ENCODE assay signal across 24 cellular contexts in genomic region chr21:27550258-27550657, GRCh38.
A peak's percentile ranks its signal among the peaks of the same experiment; 100 is the strongest.
DNase-seq lines count a peak whose midpoint lies in the region; ATAC-seq, FAIRE-seq and TF ChIP-seq lines count a peak whose summit lies in the region.
"Had no signal": no experiment of that assay in that cellular context is flagged by ENCODE, and none has a peak within 500 bp of the region (broad histone marks: within the 10 kb centered on the region; RNA-seq: fewer than 3 reads in every experiment).

No MANE protein-coding gene starts in this region.

- no peaks in the 10 kb centered on the region for H3K36me3 Mint-ChIP-seq in stimulated activated memory B cell treated with anti-CD40 and anti-IgM and Interleukin-4, amounts not matched to agents 10 μg/mL and 1 μg/mL and 100 μg/mL, for 72 hours
- H3K36me3 Mint-ChIP-seq: CD4-positive, CD25-positive, alpha-beta regulatory T cell; IgD-negative memory B cell had no signal

- DNase-seq in NCI-H1092 treated with DMSO at 0.1 percent for 48 hours (lab: John Stamatoyannopoulos, UW) (peak; percentile 7), NCI-H1092 (lab: John Stamatoyannopoulos, UW) (no peak), H54 (ENCODE audit: insufficient read length, low spot score) (no peak), body of pancreas (no peak), retina (no peak)
- DNase-seq: CD4-positive, CD25-positive, alpha-beta regulatory T cell; DMS153; GM23248; HFFc6; NCI-H1048; NCI-H146; NCI-H1930; NCI-H2107; NCI-H524 treated with DMSO at 0.1 percent for 48 hours; NCI-H774; PC-9; SK-N-SH; SW 1271 had no signal

- no peak for TF ChIP-seq CTCF in body of pancreas (IDR thresholded peaks at IDR 0.05)

- H3K4me1 Mint-ChIP-seq in stimulated activated memory B cell treated with anti-CD40 and anti-IgM and Interleukin-4, amounts not matched to agents 10 μg/mL and 1 μg/mL and 100 μg/mL, for 72 hours, result no peaks in the 10 kb centered on the region
- H3K4me1 Mint-ChIP-seq: CD4-positive, CD25-positive, alpha-beta regulatory T cell; IgD-negative memory B cell had no signal

- ATAC-seq in body of pancreas, result peak; percentile 81
- ATAC-seq in stimulated activated memory B cell treated with anti-CD40 and anti-IgM and Interleukin-4, amounts not matched to agents 10 μg/mL and 1 μg/mL and 100 μg/mL, for 72 hours, result no peak
- ATAC-seq in HG02840 (IDR thresholded peaks at IDR 0.05; ENCODE audit: low FRiP score, unreplicated experiment), result no peak

- no peak overlapping the region for H3K4me3 Mint-ChIP-seq in stimulated activated memory B cell treated with anti-CD40 and anti-IgM and Interleukin-4, amounts not matched to agents 10 μg/mL and 1 μg/mL and 100 μg/mL, for 72 hours
- H3K4me3 Mint-ChIP-seq: CD4-positive, CD25-positive, alpha-beta regulatory T cell; HFFc6; IgD-negative memory B cell had no signal

- peaks cover 0 to 9% (median 0%) of the 10 kb centered on the region in 3 donors for H3K9me3 ChIP-seq in body of pancreas
- H3K9me3 ChIP-seq: HAP-1, SK-N-SH had no signal

- TF ChIP-seq POLR2A in H54 (IDR thresholded peaks at IDR 0.05; ENCODE audit: low read depth, low read length) (no peak), body of pancreas (IDR thresholded peaks at IDR 0.05) (no peak)

- FAIRE-seq in H54 (lab: Jason Lieb, UNC) (peak; percentile 23), islet of Langerhans (lab: Jason Lieb, UNC) (peak; percentile 78)

- no peak overlapping the region for H3K27ac ChIP-seq in body of pancreas
- H3K27ac ChIP-seq: GM23248, KMS-11, PC-9 had no signal

- H3K27me3 ChIP-seq in body of pancreas, result no peaks in the 10 kb centered on the region

- no peak overlapping the region for H3K27ac Mint-ChIP-seq in stimulated activated memory B cell treated with anti-CD40 and anti-IgM and Interleukin-4, amounts not matched to agents 10 μg/mL and 1 μg/mL and 100 μg/mL, for 72 hours
- H3K27ac Mint-ChIP-seq: CD4-positive, CD25-positive, alpha-beta regulatory T cell; HFFc6; IgD-negative memory B cell had no signal

- intact Hi-C loops in body of pancreas (cut with DNase I), result no loop called here

- no peaks in the 10 kb centered on the region for H3K27me3 Mint-ChIP-seq in stimulated activated memory B cell treated with anti-CD40 and anti-IgM and Interleukin-4, amounts not matched to agents 10 μg/mL and 1 μg/mL and 100 μg/mL, for 72 hours
- H3K27me3 Mint-ChIP-seq: CD4-positive, CD25-positive, alpha-beta regulatory T cell; IgD-negative memory B cell had no signal

- peaks cover 10% of the 10 kb centered on the region for H3K9me3 Mint-ChIP-seq in stimulated activated memory B cell treated with anti-CD40 and anti-IgM and Interleukin-4, amounts not matched to agents 10 μg/mL and 1 μg/mL and 100 μg/mL, for 72 hours

- peaks cover 15% of the 10 kb centered on the region for H3K4me1 ChIP-seq in body of pancreas
- H3K4me1 ChIP-seq: HAP-1 had no signal

- H3K4me3 ChIP-seq in body of pancreas, result no peak overlapping the region
- H3K4me3 ChIP-seq: GM23248, HAP-1, PC-9 had no signal

- no peaks in the 10 kb centered on the region for H3K36me3 ChIP-seq in body of pancreas (replicated peaks in 1 of 2; ENCODE audit: insufficient read depth in 1 of 2, low read depth in 2 of 2)
- H3K36me3 ChIP-seq: HAP-1 had no signal
